In the genomic region with DNA sequence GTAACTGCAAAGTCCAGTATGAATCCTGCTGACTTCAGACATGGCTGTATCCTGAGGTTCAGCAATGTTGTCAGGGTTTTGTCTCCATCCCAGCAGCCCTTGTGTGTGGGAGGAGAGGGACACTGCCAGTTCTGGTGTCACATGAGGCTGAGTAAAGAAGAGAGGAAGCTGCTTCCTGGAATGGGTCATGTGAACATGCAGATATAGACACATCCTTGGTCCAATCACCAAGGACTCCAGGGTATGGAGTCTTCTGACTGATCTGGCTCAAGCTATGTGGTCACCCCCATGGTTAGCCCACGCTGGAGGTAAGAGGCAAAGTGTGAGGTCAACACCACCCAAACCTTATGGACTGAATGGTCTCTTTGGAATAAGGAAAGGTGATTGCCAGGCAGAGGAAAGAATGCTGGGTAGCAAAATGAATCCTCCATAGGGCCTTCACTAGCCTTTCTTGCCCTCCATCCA, we compare ENCODE assay signal across 11 cellular contexts.
DNase-seq lines count a peak whose midpoint lies in the region; ATAC-seq and TF ChIP-seq lines count a peak whose summit lies in the region.
"Had no signal": no experiment of that assay in that cellular context is flagged by ENCODE, and none has a peak within 500 bp of the region (broad histone marks: within the 10 kb centered on the region; RNA-seq: fewer than 3 reads in every experiment).

No MANE protein-coding gene starts in this region.

- no CpG with 5 or more reads among the region's 1 CpG for WGBS in mesendoderm (ENCODE audit: extremely low coverage, insufficient coverage, low lambda C conversion rate)

- BruUV-seq in OCI-LY7 (replicated peaks; lab: Mats Ljungman, UMichigan) = no TSS peak

- CTCF ChIA-PET in OCI-LY7 (lab: Charles Lee; ENCODE audit: unreplicated experiment) = no interaction called here

- intact Hi-C loops in OCI-LY7 (cut with micrococcal nuclease; ENCODE audit: unreplicated experiment) = no loop called here
- intact Hi-C loops in sciatic nerve (cut with DNase I) = no loop called here

- ATAC-seq in sciatic nerve = peak; percentile 14

- no peak overlapping the region for H3K56ac ChIP-seq in mesendoderm (ENCODE audit: low read length)

- H3K23ac ChIP-seq in mesendoderm (ENCODE audit: low read length) = no peak overlapping the region

- no peak overlapping the region for H2BK15ac ChIP-seq in mesendoderm (replicated peaks; ENCODE audit: low read depth)

- no peak overlapping the region for H4K8ac ChIP-seq in mesendoderm (ENCODE audit: low read depth, low read length)

- H2AK5ac ChIP-seq in mesendoderm (ENCODE audit: low read length) = no peak overlapping the region

- H2AFZ ChIP-seq in OCI-LY7 (ENCODE audit: low read length) = peak overlapping the region; percentile 17; the same call in 1 of the 2 replicates

- H3K4me1 ChIP-seq in OCI-LY7 (ENCODE audit: insufficient read depth, low read length, poor library complexity, severe bottlenecking) = peaks cover 47% of the 10 kb centered on the region
- peaks cover 10% of the 10 kb centered on the region for H3K4me1 ChIP-seq in mesendoderm (ENCODE audit: control insufficient read depth, low read depth, low read length)

- H2BK5ac ChIP-seq in mesendoderm (ENCODE audit: low read length) = no peak overlapping the region

- TF ChIP-seq CTCF in OCI-LY7 (conservative IDR thresholded peaks at IDR 0.05; ENCODE audit: low read length) (no peak), fibroblast of the aortic adventitia (IDR thresholded peaks at IDR 0.05; ENCODE audit: insufficient read depth, low read length) (no peak)

- H3K27me3 ChIP-seq in mesendoderm (ENCODE audit: insufficient read depth, low read length, poor library complexity) = no peaks in the 10 kb centered on the region

- H3K27ac ChIP-seq in OCI-LY7 (ENCODE audit: low read depth, low read length, poor library complexity, severe bottlenecking) (no peak overlapping the region), mesendoderm (ENCODE audit: low read depth, low read length) (no peak overlapping the region)
- H3K27ac ChIP-seq: thoracic aorta had no signal

- H4K20me1 ChIP-seq in OCI-LY7 (ENCODE audit: insufficient read depth, low read length) = no peaks in the 10 kb centered on the region

- no peaks in the 10 kb centered on the region for H3K9me3 ChIP-seq in OCI-LY7 (ENCODE audit: low read length)
- H3K9me3 ChIP-seq: thoracic aorta had no signal

- H3K79me2 ChIP-seq in OCI-LY7 (ENCODE audit: insufficient read depth, low read depth, low read length) = no peaks in the 10 kb centered on the region
- no peaks in the 10 kb centered on the region for H3K79me2 ChIP-seq in mesendoderm (ENCODE audit: control insufficient read depth, insufficient read depth, low read length)

- no peak overlapping the region for H3K4me3 ChIP-seq in OCI-LY7 (ENCODE audit: low read depth, low read length, poor library complexity, severe bottlenecking)
- no peak overlapping the region for H3K4me3 ChIP-seq in fibroblast of the aortic adventitia (ENCODE audit: low read depth, low read length)
- H3K4me3 ChIP-seq in mesendoderm (ENCODE audit: low read length) = no peak overlapping the region
- H3K4me3 ChIP-seq: thoracic aorta had no signal

- H3K36me3 ChIP-seq in OCI-LY7 (ENCODE audit: insufficient read depth, low read length) (no peaks in the 10 kb centered on the region), mesendoderm (ENCODE audit: control insufficient read depth, insufficient read depth, low read length) (no peaks in the 10 kb centered on the region)
- H3K36me3 ChIP-seq: thoracic aorta had no signal

- no peak overlapping the region for H3K9ac ChIP-seq in mesendoderm (ENCODE audit: low read length)

- no peak overlapping the region for H3K4me2 ChIP-seq in OCI-LY7 (ENCODE audit: low read length)
- no peak overlapping the region for H3K4me2 ChIP-seq in mesendoderm (ENCODE audit: low read length)

- H3K4ac ChIP-seq in mesendoderm (ENCODE audit: low read depth, low read length) = no peak overlapping the region

- H3K18ac ChIP-seq in mesendoderm (ENCODE audit: low read length) = no peak overlapping the region

- H2BK120ac ChIP-seq in mesendoderm (ENCODE audit: low read depth, low read length) = no peak overlapping the region

- H3K9me2 ChIP-seq in OCI-LY7 (ENCODE audit: insufficient read depth, low read length) = no peaks in the 10 kb centered on the region

- POLR2A ChIA-PET in OCI-LY7 (lab: Charles Lee) = no interaction called here

- no peak overlapping the region for H4K5ac ChIP-seq in mesendoderm (ENCODE audit: low read length)

- peak; percentile 45 for DNase-seq in GF-D8 (lab: John Stamatoyannopoulos, UW)
- DNase-seq in OCI-LY7 (ENCODE audit: low spot score) = no peak
- peak; percentile 73 for DNase-seq in fibroblast of the aortic adventitia (ENCODE audit: low read depth)
- DNase-seq in sciatic nerve (ENCODE audit: low spot score) = no peak
- no peak for DNase-seq in cerebellum (ENCODE audit: low spot score)
- DNase-seq in mesendoderm = no peak
- DNase-seq in NOMO-1 (lab: John Stamatoyannopoulos, UW; ENCODE audit: unreplicated experiment in 2 of 2) = no peak
- DNase-seq in germinal center (ENCODE audit: low spot score) = no peak
- DNase-seq: H7, SW 1271 had no signal

- H3K79me1 ChIP-seq in mesendoderm (ENCODE audit: low read length) = no peaks in the 10 kb centered on the region

Comparison
In these comparisons a context has a peak if more than half of its experiments do, and no peak if none do; other contexts are left out.
1. DNase-seq: peak in GF-D8 (single experiment) and fibroblast of the aortic adventitia (single experiment); none in OCI-LY7 (single experiment), sciatic nerve (single experiment), cerebellum (single experiment), mesendoderm (single experiment), NOMO-1 (0 of 2) and germinal center (single experiment).